In genomic region chr3:116058844-116059243, GRCh38 we compare ENCODE assay signal across 19 cellular contexts.
DNase-seq lines count a peak whose midpoint lies in the region; ATAC-seq, FAIRE-seq and TF ChIP-seq lines count a peak whose summit lies in the region.
"Had no signal": no experiment of that assay in that cellular context is flagged by ENCODE, and none has a peak within 500 bp of the region (broad histone marks: within the 10 kb centered on the region; RNA-seq: fewer than 3 reads in every experiment).

No MANE protein-coding gene starts in this region.

- WGBS in GM12878 (ENCODE audit: insufficient coverage, insufficient replicate concordance, low lambda C conversion rate, missing lambda C conversion rate), result 67% methylated on average over 2 of the region's 2 CpGs

- H3K4me1 ChIP-seq in PC-3 (ENCODE audit: insufficient read depth, low read length) (peaks cover 11% of the 10 kb centered on the region; the same call in 1 of the 2 replicates), GM12878 (ENCODE audit: control insufficient read depth, insufficient read depth, low read length) (peaks cover 18% of the 10 kb centered on the region), keratinocyte (ENCODE audit: control insufficient read depth, extremely low read depth, insufficient read depth, low read length) (peaks cover 15% of the 10 kb centered on the region)
- H3K4me1 ChIP-seq: BLaER1, HAP-1 had no signal

- H4K20me1 ChIP-seq in PC-3 (ENCODE audit: low read length) (no peaks in the 10 kb centered on the region), GM12878 (ENCODE audit: control insufficient read depth, insufficient read depth) (no peaks in the 10 kb centered on the region), keratinocyte (ENCODE audit: control insufficient read depth, extremely low read depth, insufficient read depth, low read length) (no peaks in the 10 kb centered on the region)
- H4K20me1 ChIP-seq: BLaER1 had no signal

- no peak overlapping the region for H2AFZ ChIP-seq in PC-3 (ENCODE audit: low read length)
- no peak overlapping the region for H2AFZ ChIP-seq in GM12878 (ENCODE audit: control insufficient read depth, low read depth, low read length)
- no peak overlapping the region for H2AFZ ChIP-seq in keratinocyte (ENCODE audit: control insufficient read depth, low read length)
- H2AFZ ChIP-seq: GM23248 had no signal

- no peak for TF ChIP-seq EP300 in GM12878 (IDR thresholded peaks at IDR 0.05; ENCODE audit: borderline replicate concordance in 1 of 2, control insufficient read depth in 1 of 2, low read depth in 2 of 2, low read length in 2 of 2)

- POLR2A ChIA-PET in PC-3 (lab: Charles Lee; ENCODE audit: unreplicated experiment), result interaction anchor here (0.5 kb wide), 1 partner anchor 912 kb away, joined by 3 read pairs; the partner anchor contains the start of gene ZBTB20
- POLR2A ChIA-PET in GM12878 (lab: Charles Lee), result interaction anchor here (1.1 to 1.4 kb wide), 2 partner anchors 19 to 27 kb away, joined by 3 to 4 read pairs; no protein-coding TSS in a partner anchor

- H3K27me3 ChIP-seq in PC-3 (ENCODE audit: low read length), result no peaks in the 10 kb centered on the region
- no peaks in the 10 kb centered on the region for H3K27me3 ChIP-seq in GM12878 (replicated peaks in 1 of 2; ENCODE audit: control insufficient read depth in 2 of 2, insufficient read depth in 2 of 2, low read length in 1 of 2)
- H3K27me3 ChIP-seq in keratinocyte (ENCODE audit: control insufficient read depth, extremely low read depth, insufficient read depth, low read length), result no peaks in the 10 kb centered on the region
- H3K27me3 ChIP-seq: BLaER1 had no signal

- no peak overlapping the region for H3K4me3 ChIP-seq in PC-3 (ENCODE audit: low read length)
- H3K4me3 ChIP-seq in GM12878, result no peak overlapping the region
- H3K4me3 ChIP-seq in keratinocyte (ENCODE audit: control insufficient read depth in 2 of 3, extremely low read depth in 1 of 3, insufficient read depth in 2 of 3, low read depth in 1 of 3, low read length in 3 of 3), result no peak overlapping the region
- H3K4me3 ChIP-seq: A549, BLaER1, GM23248, HAP-1 had no signal

- TF ChIP-seq POLR2A in GM12878 (IDR thresholded peaks at IDR 0.05; ENCODE audit: low read depth, low read length), result no peak

- CTCF ChIA-PET in PC-3 (lab: Charles Lee) (no interaction called here), GM12878 (lab: Yijun Ruan, JAX) (interaction anchor here (0.6 to 2.2 kb wide), 4 partner anchors 14 to 95 kb away, joined by 3 to 6 read pairs (median 4); no protein-coding TSS in a partner anchor)

- H3K9me1 ChIP-seq in keratinocyte (ENCODE audit: control insufficient read depth, extremely low read depth, insufficient read depth, low read length), result no peaks in the 10 kb centered on the region

- intact Hi-C loops in PC-3 (cut with micrococcal nuclease), result loop anchor here (1.0 to 5.0 kb wide), 2 partner anchors 52 to 70 kb away; no protein-coding TSS in a partner anchor
- intact Hi-C loops in GM12878 (cut with micrococcal nuclease; ENCODE audit: unreplicated experiment), result no loop called here
- intact Hi-C loops in cardiac septum (cut with DNase I), result no loop called here

- ATAC-seq in PC-3 (no peak), GM12878 (no peak)
- ATAC-seq: HepG2 had no signal

- RAD21 ChIA-PET in GM12878 (lab: Charles Lee; ENCODE audit: unreplicated experiment), result interaction anchor here (1.3 to 1.6 kb wide), 3 partner anchors 20 to 22 kb away, joined by 3 to 7 read pairs (median 4); no protein-coding TSS in a partner anchor

- in situ Hi-C loops in GM12878 (cut with MboI), result no loop called here

- no peak for TF ChIP-seq RAD21 in GM12878 (IDR thresholded peaks at IDR 0.05; ENCODE audit: insufficient read depth, low read depth, low read length)

- SMC1A ChIA-PET in GM12878 (lab: Charles Lee; ENCODE audit: uncharacterized antibody, unreplicated experiment), result interaction anchor here (0.7 to 2.8 kb wide), 13 partner anchors 10 to 136 kb away, joined by 3 to 16 read pairs (median 4); no protein-coding TSS in a partner anchor

- H3K9me3 ChIP-seq in PC-3 (ENCODE audit: low read length), result no peaks in the 10 kb centered on the region
- H3K9me3 ChIP-seq in GM12878 (replicated peaks; ENCODE audit: control insufficient read depth, insufficient read depth, low read length), result no peaks in the 10 kb centered on the region
- no peaks in the 10 kb centered on the region for H3K9me3 ChIP-seq in keratinocyte (ENCODE audit: control insufficient read depth, low read depth, low read length)
- H3K9me3 ChIP-seq: A549, BLaER1, HAP-1 had no signal

- H3K27ac ChIP-seq in PC-3 (ENCODE audit: low read length) (peak overlapping the region; percentile 26; the same call in 1 of the 2 replicates), GM12878 (ENCODE audit: control insufficient read depth, insufficient read depth) (no peak overlapping the region), keratinocyte (ENCODE audit: control insufficient read depth, insufficient read depth, low read length) (peak overlapping the region; percentile 72)
- H3K27ac ChIP-seq: 22Rv1, A549, BLaER1, GM23248, HL-60 had no signal

- H3K9ac ChIP-seq in PC-3 (ENCODE audit: low read length), result no peak overlapping the region
- no peak overlapping the region for H3K9ac ChIP-seq in GM12878 (ENCODE audit: control insufficient read depth, insufficient read depth, low read length)
- no peak overlapping the region for H3K9ac ChIP-seq in keratinocyte (ENCODE audit: control insufficient read depth, extremely low read depth, insufficient read depth, low read length)
- H3K9ac ChIP-seq: BLaER1, GM23248 had no signal

- H3K79me2 ChIP-seq in PC-3 (ENCODE audit: low read length) (no peaks in the 10 kb centered on the region), GM12878 (ENCODE audit: control insufficient read depth, insufficient read depth, low read length) (no peaks in the 10 kb centered on the region), keratinocyte (ENCODE audit: control insufficient read depth, insufficient read depth, low read length) (no peaks in the 10 kb centered on the region)

- no peaks in the 10 kb centered on the region for H3K9me2 ChIP-seq in PC-3 (replicated peaks; ENCODE audit: low read length)

- H3K36me3 ChIP-seq in PC-3 (ENCODE audit: low read depth, low read length) (no peaks in the 10 kb centered on the region), GM12878 (ENCODE audit: control insufficient read depth in 2 of 2, insufficient read depth in 2 of 2, low read length in 1 of 2) (no peaks in the 10 kb centered on the region), keratinocyte (ENCODE audit: control insufficient read depth in 2 of 2, extremely low read depth in 1 of 2, insufficient read depth in 2 of 2, low read length in 2 of 2) (no peaks in the 10 kb centered on the region)
- H3K36me3 ChIP-seq: BLaER1, HAP-1 had no signal

- BruUV-seq in PC-3 (replicated peaks; lab: Mats Ljungman, UMichigan) (no TSS peak), GM12878 (replicated peaks; lab: Mats Ljungman, UMichigan) (no TSS peak)

- DNase-seq in DMS53 (lab: John Stamatoyannopoulos, UW) (peak; percentile 3), DMS53 treated with DMSO at 0.1 percent for 48 hours (lab: John Stamatoyannopoulos, UW; ENCODE audit: unreplicated experiment) (no peak), PC-3 (no peak), GM12878 (ENCODE audit: low read depth, low spot score) (no peak), keratinocyte (ENCODE audit: low read depth, low spot score) (no peak), cardiac septum (ENCODE audit: low spot score) (no peak), cerebellar cortex (ENCODE audit: low spot score) (no peak)
- DNase-seq in stimulated activated CD4-positive, alpha-beta T cell treated with anti-CD3 and anti-CD28 coated beads, Interleukin-4, amount 100 ng/mL, for 24 hours, result no peak
- DNase-seq: CD4-positive, alpha-beta memory T cell; DND-41; EL; GM23248 had no signal

- FAIRE-seq in GM12878 (lab: Jason Lieb, UNC) (peak; percentile 13), keratinocyte (lab: Jason Lieb, UNC) (no peak)
- FAIRE-seq: A549, GM19239, HepG2 had no signal

- dilution Hi-C loops in keratinocyte (cut with MboI; ENCODE audit: extremely low pct_ligation_motif_present, low sequenced_read_pairs), result no loop called here

- H3K4me2 ChIP-seq in PC-3 (ENCODE audit: low read length) (no peak overlapping the region), GM12878 (ENCODE audit: control insufficient read depth, insufficient read depth) (no peak overlapping the region), keratinocyte (ENCODE audit: control insufficient read depth, extremely low read depth, insufficient read depth, low read depth, low read length) (no peak overlapping the region)
- H3K4me2 ChIP-seq: A549, BLaER1 had no signal

- H3F3A ChIP-seq in PC-3 (ENCODE audit: low read length, unreplicated experiment), result no peaks in the 10 kb centered on the region

- TF ChIP-seq CTCF in PC-3 (conservative IDR thresholded peaks at IDR 0.05; ENCODE audit: low read depth, low read length), result no peak
- TF ChIP-seq CTCF in GM12878 (IDR thresholded peaks at IDR 0.05 in 2 of 3, conservative IDR thresholded peaks at IDR 0.05 in 1 of 3; ENCODE audit: control insufficient read depth in 2 of 3, extremely low read depth in 1 of 3, insufficient read depth in 1 of 3, low read depth in 3 of 3, low read length in 3 of 3), result no peak
- TF ChIP-seq CTCF in keratinocyte (optimal IDR thresholded peaks at IDR 0.05 in 1 of 3, IDR thresholded peaks at IDR 0.05 in 1 of 3, conservative IDR thresholded peaks at IDR 0.05 in 1 of 3; ENCODE audit: extremely low read depth in 1 of 3, insufficient read depth in 2 of 3, low read length in 3 of 3), result no peak

TF ChIP-seq in GM12878, 131 proteins besides CTCF, POLR2A, EP300 and RAD21 (continues in another document):
- no peak for TF ChIP-seq STAT3 (IDR thresholded peaks at IDR 0.05; ENCODE audit: low read depth, low read length)
- TF ChIP-seq BCL3 (IDR thresholded peaks at IDR 0.05; ENCODE audit: borderline replicate concordance, insufficient read depth, low read depth, low read length, poor library complexity, severe bottlenecking), result no peak
